13 cellular contexts compared by ENCODE assay signal in the genomic region with DNA sequence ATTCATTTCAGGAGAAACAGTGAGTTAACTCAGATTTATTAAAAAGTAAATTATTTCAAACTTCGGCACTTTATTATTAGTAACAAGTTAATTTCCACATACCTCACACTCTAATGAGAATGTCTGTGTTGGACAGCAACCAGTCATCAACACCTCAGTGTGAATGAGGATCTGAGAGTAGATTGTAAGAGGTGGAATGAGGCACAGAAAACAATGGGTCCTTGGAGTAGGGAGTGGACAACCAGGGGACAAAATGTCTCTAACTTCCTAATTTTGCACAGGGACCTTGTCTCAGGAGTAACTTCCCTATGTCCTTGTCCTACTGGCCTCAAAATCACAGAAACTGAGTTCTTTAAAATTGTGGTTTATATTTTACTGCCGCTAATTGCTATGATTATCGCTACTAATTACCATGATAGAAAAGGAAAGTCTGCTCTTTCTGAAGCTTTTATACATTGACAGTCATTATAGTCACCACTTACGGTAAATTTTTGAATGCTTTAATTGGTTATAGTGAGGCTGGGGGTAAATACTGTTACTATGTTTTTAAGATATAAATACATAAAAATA.
"Had no signal": no experiment of that assay in that cellular context is flagged by ENCODE, and none has a peak within 500 bp of the region (broad histone marks: within the 10 kb centered on the region; RNA-seq: fewer than 3 reads in every experiment).

No MANE protein-coding gene starts in this region.

- DNase-seq: activated CD4-positive, alpha-beta T cell treated with anti-CD3 and anti-CD28 coated beads for 1 hour; activated CD4-positive, alpha-beta T cell treated with anti-CD3 and anti-CD28 coated beads, Interleukin-2, amount 50 U/mL, for 4 hours; activated naive CD4-positive, alpha-beta T cell treated with anti-CD3 and anti-CD28 coated beads for 36 hours; effector memory CD4-positive, alpha-beta T cell; foreskin fibroblast; glutamatergic neuron; immature natural killer cell; posterior cingulate gyrus; stimulated activated naive CD8-positive, alpha-beta T cell treated with anti-CD3 and anti-CD28 coated beads, Interleukin-15, Interleukin-2, amounts not matched to agents 100 U/mL and 50 U/mL, for 24 hours; upper lobe of left lung had no signal

- H3K36me3 Mint-ChIP-seq: immature natural killer cell; natural killer cell treated with Interleukin-12 subunit alpha and Interleukin-12 subunit beta and Interleukin-15 and Interleukin-18, amount 100 ng/mL, for 72 hours had no signal

- H3K27ac Mint-ChIP-seq: activated naive CD4-positive, alpha-beta T cell treated with anti-CD3 and anti-CD28 coated beads for 36 hours; activated T-helper 2 cell treated with anti-CD3 and anti-CD28 coated beads, Interferon-gamma antibody, Interleukin-2, Interleukin-4, amounts not matched to agents 10 μg/mL and 5 μg/mL and 100 μg/mL, durations not matched to agents 14 hours and 24 hours and 36 hours; dendritic cell treated with granulocyte-macrophage colony-stimulating factor and Interleukin-4, amounts not matched to agents 40 ng/mL and 50 ng/mL, for 4 days; immature natural killer cell; natural killer cell treated with Interleukin-12 subunit alpha and Interleukin-12 subunit beta and Interleukin-15 and Interleukin-18, amount 100 ng/mL, for 72 hours had no signal

- H3K9me3 Mint-ChIP-seq: activated naive CD4-positive, alpha-beta T cell treated with anti-CD3 and anti-CD28 coated beads for 36 hours; activated T-helper 2 cell treated with anti-CD3 and anti-CD28 coated beads, Interferon-gamma antibody, Interleukin-2, Interleukin-4, amounts not matched to agents 10 μg/mL and 5 μg/mL and 100 μg/mL, durations not matched to agents 14 hours and 24 hours and 36 hours; dendritic cell treated with granulocyte-macrophage colony-stimulating factor and Interleukin-4, amounts not matched to agents 40 ng/mL and 50 ng/mL, for 4 days; immature natural killer cell; natural killer cell treated with Interleukin-12 subunit alpha and Interleukin-12 subunit beta and Interleukin-15 and Interleukin-18, amount 100 ng/mL, for 72 hours had no signal

- ATAC-seq: natural killer cell treated with Interleukin-12 subunit alpha and Interleukin-12 subunit beta and Interleukin-15 and Interleukin-18, amount 100 ng/mL, for 72 hours; stimulated activated naive CD8-positive, alpha-beta T cell treated with anti-CD3 and anti-CD28 coated beads, Interleukin-15, Interleukin-2, amounts not matched to agents 100 U/mL and 50 U/mL, for 24 hours had no signal
